16 cellular contexts compared by ENCODE assay signal in the genomic region with DNA sequence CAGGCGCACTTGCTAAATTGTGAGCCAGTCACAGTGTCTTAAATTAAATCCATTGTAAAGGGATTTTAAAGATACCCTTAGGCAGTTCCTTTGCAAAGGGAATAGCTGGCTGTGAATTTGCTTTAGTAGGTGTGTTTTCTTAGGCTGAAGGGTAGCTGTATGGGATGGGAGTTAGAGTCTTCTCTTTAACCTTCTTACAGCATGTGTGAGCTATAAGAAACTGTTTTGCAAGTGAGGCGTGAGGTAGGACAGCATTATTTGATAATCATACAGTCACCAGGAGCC. TPM values are rescaled to one million over a fixed set of nuclear protein-coding genes. Genes with fewer than 3 reads are reported as not detected.
DNase-seq lines count a peak whose midpoint lies in the region; ATAC-seq and TF ChIP-seq lines count a peak whose summit lies in the region.
"Had no signal": no experiment of that assay in that cellular context is flagged by ENCODE, and none has a peak within 500 bp of the region (broad histone marks: within the 10 kb centered on the region; RNA-seq: fewer than 3 reads in every experiment).

No MANE protein-coding gene starts in this region.

- H3K36me3 ChIP-seq in RWPE2 (ENCODE audit: low read depth) = no peaks in the 10 kb centered on the region
- no peaks in the 10 kb centered on the region for H3K36me3 ChIP-seq in esophagus squamous epithelium
- H3K36me3 ChIP-seq in skeletal muscle tissue (ENCODE audit: control insufficient read depth in 3 of 3, insufficient read depth in 3 of 3, low read length in 3 of 3) = peaks cover 10 to 16% (median 14%) of the 10 kb centered on the region in 3 donors

- H3K27me3 ChIP-seq in RWPE2 (ENCODE audit: insufficient read depth, poor library complexity, severe bottlenecking) = no peaks in the 10 kb centered on the region
- no peaks in the 10 kb centered on the region for H3K27me3 ChIP-seq in esophagus squamous epithelium
- H3K27me3 ChIP-seq in skeletal muscle tissue (ENCODE audit: control insufficient read depth in 3 of 3, insufficient read depth in 3 of 3, low read length in 3 of 3) = no peaks in the 10 kb centered on the region
- H3K27me3 ChIP-seq: SJSA1 had no signal

- H3K27me3 Mint-ChIP-seq in naive thymus-derived CD8-positive, alpha-beta T cell = no peaks in the 10 kb centered on the region
- H3K27me3 Mint-ChIP-seq in stimulated activated naive CD8-positive, alpha-beta T cell treated with anti-CD3 and anti-CD28 coated beads, Interleukin-15, amount 100 ng/mL, for 72 hours = peaks cover 8% of the 10 kb centered on the region
- H3K27me3 Mint-ChIP-seq: CD4-positive, alpha-beta T cell had no signal

- H3K36me3 Mint-ChIP-seq in naive thymus-derived CD8-positive, alpha-beta T cell = no peaks in the 10 kb centered on the region

- no peak for ATAC-seq in RWPE2 (ENCODE audit: low read depth)
- no peak for ATAC-seq in naive thymus-derived CD8-positive, alpha-beta T cell
- no peak for ATAC-seq in stimulated activated naive CD8-positive, alpha-beta T cell treated with anti-CD3 and anti-CD28 coated beads, Interleukin-15, amount 100 ng/mL, for 72 hours

- intact Hi-C loops in esophagus squamous epithelium (cut with DNase I) = no loop called here

- H3K4me3 ChIP-seq in RWPE2 (ENCODE audit: severe bottlenecking) = no peak overlapping the region
- no peak overlapping the region for H3K4me3 ChIP-seq in esophagus squamous epithelium
- peak overlapping the region in 2 of 3 donors; percentile 18 to 24 for H3K4me3 ChIP-seq in skeletal muscle tissue (ENCODE audit: low read length in 3 of 3)
- H3K4me3 ChIP-seq: SJSA1 had no signal

- no peak overlapping the region for H3K27ac Mint-ChIP-seq in naive thymus-derived CD8-positive, alpha-beta T cell
- H3K27ac Mint-ChIP-seq in stimulated activated naive CD8-positive, alpha-beta T cell treated with anti-CD3 and anti-CD28 coated beads, Interleukin-15, amount 100 ng/mL, for 72 hours = no peak overlapping the region
- H3K27ac Mint-ChIP-seq: B cell; CD4-positive, alpha-beta T cell had no signal

- POLR2A ChIA-PET in naive thymus-derived CD8-positive, alpha-beta T cell (lab: Charles Lee) = no interaction called here

- H3K9me3 Mint-ChIP-seq in naive thymus-derived CD8-positive, alpha-beta T cell = no peaks in the 10 kb centered on the region
- no peaks in the 10 kb centered on the region for H3K9me3 Mint-ChIP-seq in stimulated activated naive CD8-positive, alpha-beta T cell treated with anti-CD3 and anti-CD28 coated beads, Interleukin-15, amount 100 ng/mL, for 72 hours
- H3K9me3 Mint-ChIP-seq: CD4-positive, alpha-beta T cell had no signal

- TF ChIP-seq POLR2A in esophagus squamous epithelium (IDR thresholded peaks at IDR 0.05) = no peak

- H3K9ac ChIP-seq in skeletal muscle tissue (ENCODE audit: low read depth in 1 of 3, low read length in 3 of 3) = peak overlapping the region in 2 of 3 donors; percentile 3 to 94

- peak overlapping the region; percentile 21 for H3K27ac ChIP-seq in RWPE2 (ENCODE audit: poor library complexity, severe bottlenecking)
- H3K27ac ChIP-seq in esophagus squamous epithelium = peak overlapping the region in 3 of 4 donors; percentile 12 to 39 (median 14)
- H3K27ac ChIP-seq in skeletal muscle tissue (ENCODE audit: low read depth, low read length) = peak overlapping the region; percentile 34
- H3K27ac ChIP-seq: SJSA1 had no signal

- TF ChIP-seq CTCF in RWPE2 (IDR thresholded peaks at IDR 0.05; ENCODE audit: poor library complexity, severe bottlenecking) = no peak
- TF ChIP-seq CTCF in esophagus squamous epithelium (IDR thresholded peaks at IDR 0.05) = no peak

- no peak overlapping the region for H3K4me3 Mint-ChIP-seq in naive thymus-derived CD8-positive, alpha-beta T cell
- H3K4me3 Mint-ChIP-seq in stimulated activated naive CD8-positive, alpha-beta T cell treated with anti-CD3 and anti-CD28 coated beads, Interleukin-15, amount 100 ng/mL, for 72 hours = no peak overlapping the region
- H3K4me3 Mint-ChIP-seq: B cell; CD4-positive, alpha-beta T cell had no signal

- DNase-seq in ELF-1 (ENCODE audit: low read depth, low spot score) (peak; percentile 63), RWPE2 (ENCODE audit: low spot score) (no peak), esophagus squamous epithelium (lab: John Stamatoyannopoulos, UW) (no peak), GF-D8 (lab: John Stamatoyannopoulos, UW) (no peak), NCI-H1436 treated with DMSO at 0.1 percent for 48 hours (lab: John Stamatoyannopoulos, UW) (no peak)
- DNase-seq in naive thymus-derived CD8-positive, alpha-beta T cell = no peak
- no peak for DNase-seq in stimulated activated naive CD8-positive, alpha-beta T cell treated with anti-CD3 and anti-CD28 coated beads, Interleukin-15, amount 100 ng/mL, for 72 hours
- DNase-seq: ACHN; CD4-positive, alpha-beta T cell; NCI-H1436; NCI-H2081; NCI-H510A treated with DMSO at 0.1 percent for 48 hours; RPMI8226 had no signal

- 25 to 60% methylated on average over 1 to 2 of the region's 2 CpGs for WGBS in esophagus squamous epithelium, 2 donors

- H3K4me1 ChIP-seq in RWPE2 (ENCODE audit: insufficient read depth, poor library complexity, severe bottlenecking) (peaks cover 19% of the 10 kb centered on the region), esophagus squamous epithelium (peaks cover 45 to 90% (median 56%) of the 10 kb centered on the region in 3 donors), skeletal muscle tissue (ENCODE audit: control insufficient read depth in 3 of 3, insufficient read depth in 3 of 3, low read length in 3 of 3) (peaks cover 77 to 87% (median 81%) of the 10 kb centered on the region in 3 donors)

- H3K9me3 ChIP-seq in RWPE2 (ENCODE audit: severe bottlenecking) (no peaks in the 10 kb centered on the region), esophagus squamous epithelium (no peaks in the 10 kb centered on the region), skeletal muscle tissue (ENCODE audit: control insufficient read depth in 3 of 3, low read length in 3 of 3) (no peaks in the 10 kb centered on the region)
- H3K9me3 ChIP-seq: SJSA1 had no signal

- peaks cover 12 to 26% (median 21%) of the 10 kb centered on the region in 4 donors for H3K4me1 Mint-ChIP-seq in naive thymus-derived CD8-positive, alpha-beta T cell
- peaks cover 25% of the 10 kb centered on the region for H3K4me1 Mint-ChIP-seq in stimulated activated naive CD8-positive, alpha-beta T cell treated with anti-CD3 and anti-CD28 coated beads, Interleukin-15, amount 100 ng/mL, for 72 hours

RNA-seq across cellular contexts. Expression of gene EEPD1, which starts 5.2 kb away (rescaled TPM):
- total RNA-seq in esophagus squamous epithelium (10 to 100 TPM in 1 of 4 donors, 1 to 10 TPM in 3; 2.3 to 10.2 (median 4.8) TPM), skeletal muscle tissue (12.5 TPM)
- total RNA-seq in naive thymus-derived CD8-positive, alpha-beta T cell = 1 to 10 TPM in 1 of 2 experiments, under 1 TPM in 1; 0.86 to 1.2 TPM
- 1 to 10 TPM; 3.6 to 6.3 (median 5.1) TPM for polyA plus RNA-seq in naive thymus-derived CD8-positive, alpha-beta T cell

Comparison
In these comparisons a context has a peak if more than half of its experiments do, and no peak if none do; other contexts are left out.
1. H3K4me3 ChIP-seq: peak in skeletal muscle tissue (2 of 3); none in RWPE2 (single experiment) and esophagus squamous epithelium (0 of 4).
2. Peak in every context shown above with its lines, with median percentiles within 50 percentile points of each other: H3K27ac ChIP-seq.